1 cellular context compared by ENCODE assay signal in the genomic region with DNA sequence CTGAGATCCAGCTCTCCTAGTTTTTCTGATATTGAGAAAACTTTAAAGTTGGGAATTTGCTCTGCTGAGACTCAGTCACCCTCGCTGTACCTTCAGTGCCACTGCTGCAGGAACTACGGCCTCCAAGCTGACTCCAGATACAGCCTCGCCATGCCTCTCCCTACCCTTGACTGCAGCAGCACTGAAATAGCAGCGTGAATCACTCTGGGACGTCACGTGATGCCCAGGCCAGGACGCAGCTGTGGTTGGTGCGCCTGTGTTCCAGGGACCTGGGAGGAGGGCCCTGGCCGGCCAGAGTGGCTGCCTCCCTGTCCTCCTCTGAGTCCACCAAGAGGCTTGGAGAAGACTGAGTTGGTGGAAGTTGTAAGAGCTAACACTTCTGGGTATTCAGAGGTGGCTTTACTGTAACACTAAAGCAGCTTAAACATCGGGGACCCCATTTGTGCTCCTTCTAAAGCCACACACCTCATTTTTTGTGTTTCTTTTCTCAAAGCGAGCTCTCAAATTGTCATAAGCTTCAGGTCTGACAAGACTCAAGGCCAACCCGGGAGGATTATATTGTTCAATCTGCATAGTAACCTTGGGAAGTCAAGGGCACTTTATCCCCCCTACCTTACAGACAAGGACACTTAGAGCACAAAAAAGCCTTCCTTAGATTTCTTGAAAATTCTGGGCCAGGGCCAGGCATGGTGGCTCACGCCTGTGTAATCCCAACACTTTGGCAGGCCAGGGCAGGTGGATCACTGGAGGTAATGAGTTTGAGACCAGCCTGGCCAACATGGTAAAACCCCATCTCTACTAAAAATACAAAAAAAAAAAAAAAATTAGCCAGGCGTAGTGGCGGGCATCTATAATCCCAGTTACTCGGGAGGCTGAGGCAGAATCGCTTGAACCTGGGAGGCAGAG.
A peak's percentile ranks its signal among the peaks of the same experiment; 100 is the strongest.
TF ChIP-seq lines count a peak whose summit lies in the region.

No MANE protein-coding gene starts in this region.

TF ChIP-seq in HepG2, 621 proteins besides CTCF, POLR2A, EP300 and RAD21 (continued from another document):
- no peak for TF ChIP-seq ARNTL (CRISPR knock-in tag; IDR thresholded peaks at IDR 0.05)
- TF ChIP-seq, protein P1, sequence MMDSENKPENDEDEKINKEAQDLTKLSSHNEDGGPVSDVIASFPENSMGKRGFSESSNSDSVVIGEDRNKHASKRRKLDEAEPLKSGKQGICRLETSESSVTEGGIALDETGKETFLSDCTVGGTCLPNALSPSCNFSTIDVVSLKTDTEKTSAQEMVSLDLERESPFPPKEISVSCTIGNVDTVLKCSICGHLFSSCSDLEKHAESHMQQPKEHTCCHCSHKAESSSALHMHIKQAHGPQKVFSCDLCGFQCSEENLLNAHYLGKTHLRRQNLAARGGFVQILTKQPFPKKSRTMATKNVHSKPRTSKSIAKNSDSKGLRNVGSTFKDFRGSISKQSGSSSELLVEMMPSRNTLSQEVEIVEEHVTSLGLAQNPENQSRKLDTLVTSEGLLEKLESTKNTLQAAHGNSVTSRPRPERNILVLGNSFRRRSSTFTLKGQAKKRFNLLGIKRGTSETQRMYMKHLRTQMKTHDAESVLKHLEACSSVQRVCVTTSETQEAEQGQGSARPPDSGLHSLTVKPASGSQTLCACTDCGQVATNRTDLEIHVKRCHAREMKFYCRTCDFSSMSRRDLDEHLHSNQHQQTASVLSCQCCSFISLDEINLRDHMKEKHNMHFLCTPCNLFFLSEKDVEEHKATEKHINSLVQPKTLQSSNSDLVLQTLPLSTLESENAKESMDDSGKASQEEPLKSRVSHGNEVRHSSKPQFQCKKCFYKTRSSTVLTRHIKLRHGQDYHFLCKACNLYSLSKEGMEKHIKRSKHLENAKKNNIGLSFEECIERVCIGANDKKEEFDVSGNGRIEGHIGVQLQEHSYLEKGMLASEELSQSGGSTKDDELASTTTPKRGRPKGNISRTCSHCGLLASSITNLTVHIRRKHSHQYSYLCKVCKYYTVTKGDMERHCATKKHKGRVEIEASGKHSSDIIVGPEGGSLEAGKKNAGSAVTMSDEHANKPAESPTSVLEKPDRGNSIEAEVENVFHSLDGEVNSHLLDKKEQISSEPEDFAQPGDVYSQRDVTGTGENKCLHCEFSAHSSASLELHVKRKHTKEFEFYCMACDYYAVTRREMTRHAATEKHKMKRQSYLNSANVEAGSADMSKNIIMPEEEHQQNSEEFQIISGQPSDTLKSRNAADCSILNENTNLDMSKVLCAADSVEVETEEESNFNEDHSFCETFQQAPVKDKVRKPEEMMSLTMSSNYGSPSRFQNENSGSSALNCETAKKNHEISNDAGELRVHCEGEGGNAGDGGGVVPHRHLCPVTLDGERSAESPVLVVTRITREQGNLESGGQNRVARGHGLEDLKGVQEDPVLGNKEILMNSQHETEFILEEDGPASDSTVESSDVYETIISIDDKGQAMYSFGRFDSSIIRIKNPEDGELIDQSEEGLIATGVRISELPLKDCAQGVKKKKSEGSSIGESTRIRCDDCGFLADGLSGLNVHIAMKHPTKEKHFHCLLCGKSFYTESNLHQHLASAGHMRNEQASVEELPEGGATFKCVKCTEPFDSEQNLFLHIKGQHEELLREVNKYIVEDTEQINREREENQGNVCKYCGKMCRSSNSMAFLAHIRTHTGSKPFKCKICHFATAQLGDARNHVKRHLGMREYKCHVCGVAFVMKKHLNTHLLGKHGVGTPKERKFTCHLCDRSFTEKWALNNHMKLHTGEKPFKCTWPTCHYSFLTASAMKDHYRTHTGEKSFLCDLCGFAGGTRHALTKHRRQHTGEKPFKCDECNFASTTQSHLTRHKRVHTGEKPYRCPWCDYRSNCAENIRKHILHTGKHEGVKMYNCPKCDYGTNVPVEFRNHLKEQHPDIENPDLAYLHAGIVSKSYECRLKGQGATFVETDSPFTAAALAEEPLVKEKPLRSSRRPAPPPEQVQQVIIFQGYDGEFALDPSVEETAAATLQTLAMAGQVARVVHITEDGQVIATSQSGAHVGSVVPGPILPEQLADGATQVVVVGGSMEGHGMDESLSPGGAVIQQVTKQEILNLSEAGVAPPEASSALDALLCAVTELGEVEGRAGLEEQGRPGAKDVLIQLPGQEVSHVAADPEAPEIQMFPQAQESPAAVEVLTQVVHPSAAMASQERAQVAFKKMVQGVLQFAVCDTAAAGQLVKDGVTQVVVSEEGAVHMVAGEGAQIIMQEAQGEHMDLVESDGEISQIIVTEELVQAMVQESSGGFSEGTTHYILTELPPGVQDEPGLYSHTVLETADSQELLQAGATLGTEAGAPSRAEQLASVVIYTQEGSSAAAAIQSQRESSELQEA (CRISPR knock-in tag; IDR thresholded peaks at IDR 0.05; ENCODE audit: not compliant biosample characterization), result no peak
- TF ChIP-seq ZMYM3 (CRISPR knock-in tag; IDR thresholded peaks at IDR 0.05), result peak; percentile 43; the same call in 1 of the 2 replicates
- TF ChIP-seq ASH2L (IDR thresholded peaks at IDR 0.05; ENCODE audit: insufficient read length, low read depth, low read length), result peak; percentile 34
- no peak for TF ChIP-seq ZNF598 (CRISPR knock-in tag; IDR thresholded peaks at IDR 0.05; ENCODE audit: borderline replicate concordance)
- no peak for TF ChIP-seq ZNF746 (CRISPR knock-in tag; IDR thresholded peaks at IDR 0.05)
- no peak for TF ChIP-seq EEA1 (CRISPR knock-in tag; IDR thresholded peaks at IDR 0.05; ENCODE audit: borderline replicate concordance)
- no peak for TF ChIP-seq ZBTB1 (CRISPR knock-in tag; IDR thresholded peaks at IDR 0.05; ENCODE audit: borderline replicate concordance)
- TF ChIP-seq SIN3A (IDR thresholded peaks at IDR 0.05; ENCODE audit: borderline replicate concordance, low read depth, low read length), result peak; percentile 46; the same call in 1 of the 2 replicates
- peak; percentile 35 for TF ChIP-seq NFYB (CRISPR knock-in tag; IDR thresholded peaks at IDR 0.05)
- no peak for TF ChIP-seq KLF15 (CRISPR knock-in tag; IDR thresholded peaks at IDR 0.05; ENCODE audit: borderline replicate concordance)
- no peak for TF ChIP-seq RARA (CRISPR knock-in tag; IDR thresholded peaks at IDR 0.05)
- TF ChIP-seq, protein P2, sequence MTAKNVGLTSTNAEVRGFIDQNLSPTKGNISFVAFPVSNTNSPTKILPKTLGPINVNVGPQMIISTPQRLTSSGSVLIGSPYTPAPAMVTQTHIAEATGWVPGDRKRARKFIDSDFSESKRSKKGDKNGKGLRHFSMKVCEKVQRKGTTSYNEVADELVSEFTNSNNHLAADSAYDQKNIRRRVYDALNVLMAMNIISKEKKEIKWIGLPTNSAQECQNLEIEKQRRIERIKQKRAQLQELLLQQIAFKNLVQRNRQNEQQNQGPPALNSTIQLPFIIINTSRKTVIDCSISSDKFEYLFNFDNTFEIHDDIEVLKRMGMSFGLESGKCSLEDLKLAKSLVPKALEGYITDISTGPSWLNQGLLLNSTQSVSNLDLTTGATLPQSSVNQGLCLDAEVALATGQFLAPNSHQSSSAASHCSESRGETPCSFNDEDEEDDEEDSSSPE (CRISPR knock-in tag; IDR thresholded peaks at IDR 0.05), result 0 out of 2 replicates have a peak, but pooled peaks have one; percentile 30
- TF ChIP-seq, protein P3, sequence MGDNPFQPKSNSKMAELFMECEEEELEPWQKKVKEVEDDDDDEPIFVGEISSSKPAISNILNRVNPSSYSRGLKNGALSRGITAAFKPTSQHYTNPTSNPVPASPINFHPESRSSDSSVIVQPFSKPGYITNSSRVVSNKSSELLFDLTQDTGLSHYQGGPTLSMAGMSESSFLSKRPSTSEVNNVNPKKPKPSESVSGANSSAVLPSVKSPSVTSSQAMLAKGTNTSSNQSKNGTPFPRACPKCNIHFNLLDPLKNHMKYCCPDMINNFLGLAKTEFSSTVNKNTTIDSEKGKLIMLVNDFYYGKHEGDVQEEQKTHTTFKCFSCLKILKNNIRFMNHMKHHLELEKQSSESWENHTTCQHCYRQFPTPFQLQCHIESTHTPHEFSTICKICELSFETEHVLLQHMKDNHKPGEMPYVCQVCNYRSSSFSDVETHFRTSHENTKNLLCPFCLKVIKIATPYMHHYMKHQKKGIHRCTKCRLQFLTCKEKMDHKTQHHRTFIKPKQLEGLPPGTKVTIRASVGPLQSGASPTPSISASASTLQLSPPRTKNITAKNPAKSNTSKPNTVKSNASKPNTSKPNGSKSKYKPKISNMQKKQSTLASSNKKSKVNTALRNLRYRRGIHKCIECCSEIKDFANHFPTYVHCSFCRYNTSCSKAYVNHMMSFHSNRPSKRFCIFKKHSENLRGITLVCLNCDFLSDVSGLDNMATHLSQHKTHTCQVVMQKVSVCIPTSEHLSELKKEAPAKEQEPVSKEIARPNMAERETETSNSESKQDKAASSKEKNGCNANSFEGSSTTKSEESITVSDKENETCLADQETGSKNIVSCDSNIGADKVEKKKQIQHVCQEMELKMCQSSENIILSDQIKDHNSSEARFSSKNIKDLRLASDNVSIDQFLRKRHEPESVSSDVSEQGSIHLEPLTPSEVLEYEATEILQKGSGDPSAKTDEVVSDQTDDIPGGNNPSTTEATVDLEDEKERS (CRISPR knock-in tag; IDR thresholded peaks at IDR 0.05), result no peak
- TF ChIP-seq HOXA7 (CRISPR knock-in tag; IDR thresholded peaks at IDR 0.05), result no peak
- no peak for TF ChIP-seq ZNF234 (CRISPR knock-in tag; conservative IDR thresholded peaks at IDR 0.05)
- TF ChIP-seq ZSCAN25 (CRISPR knock-in tag; IDR thresholded peaks at IDR 0.05), result peak; percentile 77; the same call in 1 of the 2 replicates
- no peak for TF ChIP-seq HOXD1 (CRISPR knock-in tag; IDR thresholded peaks at IDR 0.05)
- TF ChIP-seq, protein P4, sequence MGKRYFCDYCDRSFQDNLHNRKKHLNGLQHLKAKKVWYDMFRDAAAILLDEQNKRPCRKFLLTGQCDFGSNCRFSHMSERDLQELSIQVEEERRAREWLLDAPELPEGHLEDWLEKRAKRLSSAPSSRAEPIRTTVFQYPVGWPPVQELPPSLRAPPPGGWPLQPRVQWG (CRISPR knock-in tag; IDR thresholded peaks at IDR 0.05; ENCODE audit: borderline replicate concordance, low read depth), result no peak
- TF ChIP-seq POLR2G (IDR thresholded peaks at IDR 0.05; ENCODE audit: low read depth, low read length), result peak; percentile 84
- no peak for TF ChIP-seq ARHGAP35 (CRISPR knock-in tag; IDR thresholded peaks at IDR 0.05; ENCODE audit: borderline replicate concordance)
- TF ChIP-seq, protein P5, sequence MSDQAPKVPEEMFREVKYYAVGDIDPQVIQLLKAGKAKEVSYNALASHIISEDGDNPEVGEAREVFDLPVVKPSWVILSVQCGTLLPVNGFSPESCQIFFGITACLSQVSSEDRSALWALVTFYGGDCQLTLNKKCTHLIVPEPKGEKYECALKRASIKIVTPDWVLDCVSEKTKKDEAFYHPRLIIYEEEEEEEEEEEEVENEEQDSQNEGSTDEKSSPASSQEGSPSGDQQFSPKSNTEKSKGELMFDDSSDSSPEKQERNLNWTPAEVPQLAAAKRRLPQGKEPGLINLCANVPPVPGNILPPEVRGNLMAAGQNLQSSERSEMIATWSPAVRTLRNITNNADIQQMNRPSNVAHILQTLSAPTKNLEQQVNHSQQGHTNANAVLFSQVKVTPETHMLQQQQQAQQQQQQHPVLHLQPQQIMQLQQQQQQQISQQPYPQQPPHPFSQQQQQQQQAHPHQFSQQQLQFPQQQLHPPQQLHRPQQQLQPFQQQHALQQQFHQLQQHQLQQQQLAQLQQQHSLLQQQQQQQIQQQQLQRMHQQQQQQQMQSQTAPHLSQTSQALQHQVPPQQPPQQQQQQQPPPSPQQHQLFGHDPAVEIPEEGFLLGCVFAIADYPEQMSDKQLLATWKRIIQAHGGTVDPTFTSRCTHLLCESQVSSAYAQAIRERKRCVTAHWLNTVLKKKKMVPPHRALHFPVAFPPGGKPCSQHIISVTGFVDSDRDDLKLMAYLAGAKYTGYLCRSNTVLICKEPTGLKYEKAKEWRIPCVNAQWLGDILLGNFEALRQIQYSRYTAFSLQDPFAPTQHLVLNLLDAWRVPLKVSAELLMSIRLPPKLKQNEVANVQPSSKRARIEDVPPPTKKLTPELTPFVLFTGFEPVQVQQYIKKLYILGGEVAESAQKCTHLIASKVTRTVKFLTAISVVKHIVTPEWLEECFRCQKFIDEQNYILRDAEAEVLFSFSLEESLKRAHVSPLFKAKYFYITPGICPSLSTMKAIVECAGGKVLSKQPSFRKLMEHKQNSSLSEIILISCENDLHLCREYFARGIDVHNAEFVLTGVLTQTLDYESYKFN (CRISPR knock-in tag; conservative IDR thresholded peaks at IDR 0.05), result no peak
- TF ChIP-seq STAG1 (CRISPR knock-in tag; IDR thresholded peaks at IDR 0.05), result no peak
